26 cellular contexts compared by ENCODE assay signal in the genomic region with DNA sequence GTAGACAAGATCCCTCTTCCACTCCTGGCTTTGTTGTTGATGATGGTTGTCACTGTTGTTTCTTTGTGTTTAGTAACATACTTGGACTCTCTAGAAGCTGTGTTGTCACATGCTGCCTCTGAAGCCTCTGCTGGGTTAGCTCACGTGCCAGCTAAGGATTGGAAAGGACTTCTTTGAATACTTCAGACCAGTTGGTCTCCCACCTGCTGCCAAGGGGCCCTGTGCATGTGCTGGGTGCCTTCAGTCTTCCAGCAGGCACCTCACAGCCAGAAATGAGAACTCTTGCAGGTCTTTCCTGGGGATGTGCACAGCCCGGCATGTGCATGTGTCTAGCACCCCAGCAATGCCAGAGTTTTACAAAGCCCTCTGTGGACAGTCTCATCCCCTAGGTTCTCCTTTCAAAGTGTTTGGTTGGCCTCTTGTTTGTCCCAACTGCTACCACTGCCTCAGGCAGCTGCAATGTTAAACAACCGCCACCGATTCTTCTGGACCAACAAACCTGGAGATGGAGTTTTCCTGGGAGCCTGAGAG.
"Had no signal": no experiment of that assay in that cellular context is flagged by ENCODE, and none has a peak within 500 bp of the region (broad histone marks: within the 10 kb centered on the region; RNA-seq: fewer than 3 reads in every experiment).

No MANE protein-coding gene starts in this region.

- ATAC-seq: esophagus mucosa; left lobe of liver; natural killer cell treated with Interleukin-12 subunit alpha and Interleukin-12 subunit beta and Interleukin-15 and Interleukin-18, amount 100 ng/mL, for 72 hours; sciatic nerve; stimulated activated effector memory CD8-positive, alpha-beta T cell treated with anti-CD3 and anti-CD28 coated beads, Interleukin-12 subunit alpha, Interleukin-12 subunit beta, amount 100 ng/mL, for 72 hours had no signal

- H3K4me1 ChIP-seq: gastrocnemius medialis, prostate gland, right atrium auricular region, stomach, thyroid gland, vagina had no signal

- H3K36me3 ChIP-seq: neutrophil, prostate gland, vagina had no signal

- H3K9me3 ChIP-seq: gastrocnemius medialis, neutrophil, prostate gland, right atrium auricular region, stomach, thyroid gland, vagina had no signal

- H3K27me3 Mint-ChIP-seq: dendritic cell treated with granulocyte-macrophage colony-stimulating factor and Interleukin-4, amounts not matched to agents 40 ng/mL and 50 ng/mL, for 4 days; natural killer cell treated with Interleukin-12 subunit alpha and Interleukin-12 subunit beta and Interleukin-15 and Interleukin-18, amount 100 ng/mL, for 72 hours had no signal

- DNase-seq: effector CD8-positive, alpha-beta T cell; endodermal cell; foreskin fibroblast; gastrocnemius medialis; kidney; naive B cell; stimulated activated CD4-positive, alpha-beta T cell treated with anti-CD3 and anti-CD28 coated beads, Interleukin-2, amount 100 ng/mL, for 24 hours; stimulated activated CD4-positive, alpha-beta T cell treated with anti-CD3 and anti-CD28 coated beads, Interleukin-4, amount 100 ng/mL, for 24 hours; stimulated activated naive CD4-positive, alpha-beta T cell treated with Interleukin-2 at 50 U/mL for 16 hours; stomach; thyroid gland; trophoblast cell had no signal

- H3K27me3 ChIP-seq: gastrocnemius medialis, neutrophil, right atrium auricular region, stomach, thyroid gland, vagina had no signal

- H3K4me1 Mint-ChIP-seq: endodermal cell had no signal

- H3K9me3 Mint-ChIP-seq: dendritic cell treated with granulocyte-macrophage colony-stimulating factor and Interleukin-4, amounts not matched to agents 40 ng/mL and 50 ng/mL, for 4 days; endodermal cell; memory B cell; naive B cell; natural killer cell treated with Interleukin-12 subunit alpha and Interleukin-12 subunit beta and Interleukin-15 and Interleukin-18, amount 100 ng/mL, for 72 hours; stimulated activated effector memory CD8-positive, alpha-beta T cell treated with anti-CD3 and anti-CD28 coated beads, Interleukin-12 subunit alpha, Interleukin-12 subunit beta, amount 100 ng/mL, for 72 hours had no signal

- H3K27ac Mint-ChIP-seq: dendritic cell treated with granulocyte-macrophage colony-stimulating factor and Interleukin-4, amounts not matched to agents 40 ng/mL and 50 ng/mL, for 4 days; endodermal cell; memory B cell; natural killer cell treated with Interleukin-12 subunit alpha and Interleukin-12 subunit beta and Interleukin-15 and Interleukin-18, amount 100 ng/mL, for 72 hours; stimulated activated effector memory CD8-positive, alpha-beta T cell treated with anti-CD3 and anti-CD28 coated beads, Interleukin-12 subunit alpha, Interleukin-12 subunit beta, amount 100 ng/mL, for 72 hours had no signal

- H3K4me3 ChIP-seq: gastrocnemius medialis, lung, prostate gland, right atrium auricular region, stomach, thyroid gland, vagina had no signal

- H3K4me3 Mint-ChIP-seq: dendritic cell treated with granulocyte-macrophage colony-stimulating factor and Interleukin-4, amounts not matched to agents 40 ng/mL and 50 ng/mL, for 4 days; endodermal cell; memory B cell; natural killer cell treated with Interleukin-12 subunit alpha and Interleukin-12 subunit beta and Interleukin-15 and Interleukin-18, amount 100 ng/mL, for 72 hours; neural crest cell; stimulated activated effector memory CD8-positive, alpha-beta T cell treated with anti-CD3 and anti-CD28 coated beads, Interleukin-12 subunit alpha, Interleukin-12 subunit beta, amount 100 ng/mL, for 72 hours had no signal

- H3K27ac ChIP-seq: epithelial cell of prostate, gastrocnemius medialis, neutrophil, prostate gland, right atrium auricular region, stomach, thyroid gland, vagina had no signal
